ENCODE assay signal across 8 cellular contexts in genomic region chr10:98268694-98269386, GRCh38. TPM values are rescaled to one million over a fixed set of nuclear protein-coding genes. Genes with fewer than 3 reads are reported as not detected.
DNase-seq lines count a peak whose midpoint lies in the region; ATAC-seq and TF ChIP-seq lines count a peak whose summit lies in the region.

No MANE protein-coding gene starts in this region.

- H3K27me3 Mint-ChIP-seq in CD4-positive, alpha-beta T cell = peaks cover 74% of the 10 kb centered on the region
- H3K27me3 Mint-ChIP-seq in neural crest cell (ENCODE audit: low read depth) = peaks cover 8% of the 10 kb centered on the region

- peak overlapping the region; percentile 43 for H3K4me3 ChIP-seq in ectodermal cell (ENCODE audit: insufficient read depth, low read depth, low read length)

- peaks cover 35% of the 10 kb centered on the region for H3K27me3 ChIP-seq in CD4-positive, alpha-beta T cell (ENCODE audit: control insufficient read depth, insufficient read depth, low read length)
- peaks cover 10% of the 10 kb centered on the region for H3K27me3 ChIP-seq in ectodermal cell (ENCODE audit: control insufficient read depth, insufficient read depth, low read length, poor library complexity, severe bottlenecking)

- TF ChIP-seq CTCF in CD4-positive, alpha-beta T cell (IDR thresholded peaks at IDR 0.05) = no peak
- no peak for TF ChIP-seq CTCF in neural crest cell (conservative IDR thresholded peaks at IDR 0.05)

- H3K36me3 ChIP-seq in ectodermal cell (ENCODE audit: control insufficient read depth, insufficient read depth, low read length) = no peaks in the 10 kb centered on the region

- H3K27ac Mint-ChIP-seq in CD4-positive, alpha-beta T cell = no peak overlapping the region
- peak overlapping the region; percentile 35 for H3K27ac Mint-ChIP-seq in neural crest cell (ENCODE audit: unreplicated experiment)

- H3K4me1 ChIP-seq in ectodermal cell (ENCODE audit: control insufficient read depth, insufficient read depth, low read length) = peaks cover 31% of the 10 kb centered on the region

- ATAC-seq in CD4-positive, alpha-beta T cell (ENCODE audit: poor library complexity) = no peak
- ATAC-seq in HG03175 (IDR thresholded peaks at IDR 0.05; ENCODE audit: unreplicated experiment) = no peak

- no peak overlapping the region for H3K27ac ChIP-seq in CD4-positive, alpha-beta T cell (ENCODE audit: low read depth, low read length)
- H3K27ac ChIP-seq in ectodermal cell (ENCODE audit: insufficient read depth, low read depth, low read length, poor library complexity, severe bottlenecking) = no peak overlapping the region

- intact Hi-C loops in CD4-positive, alpha-beta T cell (cut with DNase I, micrococcal nuclease) = no loop called here

- no peak for DNase-seq in CD4-positive, alpha-beta T cell
- DNase-seq in M059J (ENCODE audit: low read depth) (peak; percentile 37), neural crest cell (ENCODE audit: low read depth, low spot score) (no peak), middle frontal gyrus (ENCODE audit: extremely low spot score, low spot score) (no peak), cortex of kidney (lab: John Stamatoyannopoulos, UW) (no peak)
- DNase-seq in NK-92 treated with Interleukin-12 subunit alpha and Interleukin-12 subunit beta, amount 100 ng/mL, for 24 hours (lab: John Stamatoyannopoulos, UW) = no peak

- H3K9me3 ChIP-seq in CD4-positive, alpha-beta T cell (ENCODE audit: control insufficient read depth, low read length) = no peaks in the 10 kb centered on the region
- no peaks in the 10 kb centered on the region for H3K9me3 ChIP-seq in ectodermal cell (ENCODE audit: control insufficient read depth, low read length)

- CTCF ChIA-PET in CD4-positive, alpha-beta T cell (lab: Charles Lee) = no interaction called here

- H3K4me1 Mint-ChIP-seq in CD4-positive, alpha-beta T cell (ENCODE audit: low read depth) = peaks cover 8% of the 10 kb centered on the region
- H3K4me1 Mint-ChIP-seq in neural crest cell = peaks cover 47% of the 10 kb centered on the region

- no peaks in the 10 kb centered on the region for H3K9me3 Mint-ChIP-seq in CD4-positive, alpha-beta T cell
- no peaks in the 10 kb centered on the region for H3K9me3 Mint-ChIP-seq in neural crest cell

- no peaks in the 10 kb centered on the region for H3K36me3 Mint-ChIP-seq in CD4-positive, alpha-beta T cell (ENCODE audit: low read depth)
- no peaks in the 10 kb centered on the region for H3K36me3 Mint-ChIP-seq in neural crest cell (ENCODE audit: low read depth)

- peak overlapping the region; percentile 31 for H3K4me3 Mint-ChIP-seq in CD4-positive, alpha-beta T cell
- H3K4me3 Mint-ChIP-seq in neural crest cell = peak overlapping the region; percentile 84

- WGBS in ectodermal cell, 2 experiments = 25 to 26% methylated on average over 14 to 16 of the region's 16 CpGs

- POLR2A ChIA-PET in CD4-positive, alpha-beta T cell (lab: Charles Lee) = no interaction called here

RNA-seq across cellular contexts. Expression of gene LOXL4, which starts 0.8 kb away (rescaled TPM):
- not detected for total RNA-seq in CD4-positive, alpha-beta T cell
- total RNA-seq in M059J (2014; rRNA removed; shearing (Covaris generic)) = 1.2 and 1.6 TPM in 2 replicates
- 1.1 TPM for polyA plus RNA-seq in ectodermal cell (2013, experiment 1 of 4)
- 1.2 TPM for polyA plus RNA-seq in ectodermal cell (2013, experiment 2 of 4)
- 1.1 TPM for polyA plus RNA-seq in ectodermal cell (2013, experiment 3 of 4)
- 1.1 TPM for polyA plus RNA-seq in ectodermal cell (2013, experiment 4 of 4)
- 1.5 and 1.7 TPM in 2 replicates for total RNA-seq in neural crest cell
